Comparison of ENCODE assay signal across 8 cellular contexts in the genomic region with DNA sequence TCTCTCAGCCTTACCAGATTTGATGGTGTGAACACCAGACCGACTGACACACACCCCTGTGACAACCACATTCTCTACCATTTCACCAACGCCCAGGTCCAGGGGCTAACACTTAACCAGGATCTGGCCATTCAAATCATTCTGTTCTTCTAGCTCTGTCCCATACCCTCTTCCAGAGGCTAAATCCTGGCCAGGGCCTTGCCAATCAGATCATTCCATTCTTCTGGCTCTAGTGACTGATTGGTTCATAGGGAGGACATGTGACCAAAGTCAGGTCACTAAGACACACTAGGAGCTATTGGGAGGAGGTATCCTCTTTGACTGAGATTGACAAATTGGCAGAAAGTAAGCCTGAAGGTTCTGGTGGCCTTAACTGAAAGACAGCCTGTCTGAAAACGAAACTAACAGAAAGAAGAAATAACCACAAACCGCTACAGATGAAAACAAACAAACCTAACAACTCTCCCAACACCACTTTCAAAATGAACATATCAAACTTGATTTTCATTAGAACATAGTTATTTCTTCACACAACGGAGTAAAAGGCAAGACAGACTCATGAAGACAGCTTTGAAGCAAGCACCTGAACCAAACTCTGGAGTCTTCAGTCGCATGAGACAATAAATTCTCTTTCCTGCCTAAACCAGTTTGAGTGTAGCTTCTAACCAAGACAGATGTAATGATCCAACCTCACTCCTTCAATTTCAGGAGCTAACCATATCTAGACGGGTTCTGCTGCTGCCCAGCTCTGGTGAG.
A peak's percentile ranks its signal among the peaks of the same experiment; 100 is the strongest.
DNase-seq lines count a peak whose midpoint lies in the region; ATAC-seq and TF ChIP-seq lines count a peak whose summit lies in the region.

No MANE protein-coding gene starts in this region.

- H3K27me3 Mint-ChIP-seq in T-helper 2 cell treated with Interferon-gamma antibody and Interleukin-4, amounts not matched to agents 5 μg/mL and 100 μg/mL, for 36 hours (ENCODE audit: low read depth) = peaks cover 27% of the 10 kb centered on the region
- H3K27me3 Mint-ChIP-seq in type B pancreatic cell = no peaks in the 10 kb centered on the region

- peak; percentile 27 for DNase-seq in T-helper 2 cell treated with Interferon-gamma antibody and Interleukin-4, amounts not matched to agents 5 μg/mL and 100 μg/mL, for 36 hours (ENCODE audit: low spot score)
- DNase-seq in osteoblast (ENCODE audit: insufficient read length, low spot score, missing footprints) (no peak), omental fat pad (ENCODE audit: low spot score) (no peak), kidney glomerular epithelial cell (lab: John Stamatoyannopoulos, UW) (no peak), type B pancreatic cell (ENCODE audit: extremely low spot score, unreplicated experiment) (no peak)

- H3K27ac Mint-ChIP-seq in T-helper 2 cell treated with Interferon-gamma antibody and Interleukin-4, amounts not matched to agents 5 μg/mL and 100 μg/mL, for 36 hours = peak overlapping the region; percentile 95
- no peak overlapping the region for H3K27ac Mint-ChIP-seq in type B pancreatic cell

- H2AFZ ChIP-seq in osteoblast (ENCODE audit: low read length) = peak overlapping the region; percentile 77

- peak overlapping the region; percentile 70 for H3K4me3 Mint-ChIP-seq in T-helper 2 cell treated with Interferon-gamma antibody and Interleukin-4, amounts not matched to agents 5 μg/mL and 100 μg/mL, for 36 hours
- no peak overlapping the region for H3K4me3 Mint-ChIP-seq in type B pancreatic cell

- H3K27ac ChIP-seq in BLaER1 treated with 17β-estradiol and CSF1 and Interleukin-3, amounts not matched to agents 10 nM and 100 nM = peak overlapping the region; percentile 65 to 90 (median 84)
- H3K27ac ChIP-seq in osteoblast (ENCODE audit: low read depth, low read length) = no peak overlapping the region

- H3K4me3 ChIP-seq in BLaER1 treated with 17β-estradiol and CSF1 and Interleukin-3, amounts not matched to agents 10 nM and 100 nM = peak overlapping the region; percentile 4 to 54 (median 34); a peak in 14 of 20 replicates
- H3K4me3 ChIP-seq in osteoblast (ENCODE audit: insufficient read depth, low read length) = peak overlapping the region; percentile 46

- no peak for TF ChIP-seq CTCF in osteoblast (IDR thresholded peaks at IDR 0.05; ENCODE audit: extremely low read depth, low read depth, low read length)
- TF ChIP-seq CTCF in omental fat pad (IDR thresholded peaks at IDR 0.05) = no peak
- TF ChIP-seq CTCF in type B pancreatic cell (conservative IDR thresholded peaks at IDR 0.05) = no peak

- H3K79me2 ChIP-seq in osteoblast (ENCODE audit: insufficient read depth, low read length) = no peaks in the 10 kb centered on the region

- H3K4me1 ChIP-seq in BLaER1 treated with 17β-estradiol and CSF1 and Interleukin-3, amounts not matched to agents 10 nM and 100 nM = peaks cover 16 to 42% (median 27%) of the 10 kb centered on the region in 10 experiments
- H3K4me1 ChIP-seq in osteoblast (ENCODE audit: insufficient read depth, low read length) = no peaks in the 10 kb centered on the region

- no peaks in the 10 kb centered on the region for H3K27me3 ChIP-seq in BLaER1 treated with 17β-estradiol and CSF1 and Interleukin-3, amounts not matched to agents 10 nM and 100 nM
- H3K27me3 ChIP-seq in osteoblast (ENCODE audit: insufficient read depth, low read length) = no peaks in the 10 kb centered on the region

- no peaks in the 10 kb centered on the region for H3K9me3 Mint-ChIP-seq in T-helper 2 cell treated with Interferon-gamma antibody and Interleukin-4, amounts not matched to agents 5 μg/mL and 100 μg/mL, for 36 hours
- no peaks in the 10 kb centered on the region for H3K9me3 Mint-ChIP-seq in type B pancreatic cell

- H3K4me1 Mint-ChIP-seq in T-helper 2 cell treated with Interferon-gamma antibody and Interleukin-4, amounts not matched to agents 5 μg/mL and 100 μg/mL, for 36 hours (ENCODE audit: low read depth) = peaks cover 24% of the 10 kb centered on the region
- H3K4me1 Mint-ChIP-seq in type B pancreatic cell (ENCODE audit: unreplicated experiment) = peaks cover 14% of the 10 kb centered on the region

- H3K9ac ChIP-seq in BLaER1 treated with 17β-estradiol and CSF1 and Interleukin-3, amounts not matched to agents 10 nM and 100 nM = peak overlapping the region; percentile 60 to 80 (median 76)

- ATAC-seq in GM19035 (IDR thresholded peaks at IDR 0.05; ENCODE audit: unreplicated experiment) (peak; percentile 99), HG03095 (IDR thresholded peaks at IDR 0.05; ENCODE audit: unreplicated experiment) (peak; percentile 97), omental fat pad (ENCODE audit: low FRiP score) (no peak)

- H3K36me3 Mint-ChIP-seq in T-helper 2 cell treated with Interferon-gamma antibody and Interleukin-4, amounts not matched to agents 5 μg/mL and 100 μg/mL, for 36 hours (ENCODE audit: low read depth) = peaks cover 19% of the 10 kb centered on the region
- no peaks in the 10 kb centered on the region for H3K36me3 Mint-ChIP-seq in type B pancreatic cell

- H3K9me3 ChIP-seq in BLaER1 treated with 17β-estradiol and CSF1 and Interleukin-3, amounts not matched to agents 10 nM and 100 nM (replicated peaks in 1 of 11) = peaks cover 0 to 4% (median 0%) of the 10 kb centered on the region in 11 experiments; a peak in 3 of 22 replicates
- no peaks in the 10 kb centered on the region for H3K9me3 ChIP-seq in osteoblast (ENCODE audit: low read depth, low read length)

- peak overlapping the region; percentile 63 to 96 (median 81) for H3K4me2 ChIP-seq in BLaER1 treated with 17β-estradiol and CSF1 and Interleukin-3, amounts not matched to agents 10 nM and 100 nM
- peak overlapping the region; percentile 68 for H3K4me2 ChIP-seq in osteoblast (ENCODE audit: insufficient read depth, low read length)

- H3K36me3 ChIP-seq in BLaER1 treated with 17β-estradiol and CSF1 and Interleukin-3, amounts not matched to agents 10 nM and 100 nM = peaks cover 3 to 25% (median 9%) of the 10 kb centered on the region in 11 experiments; a peak in 12 of 22 replicates
- H3K36me3 ChIP-seq in osteoblast (ENCODE audit: insufficient read depth, low read length) = no peaks in the 10 kb centered on the region

- H4K20me1 ChIP-seq in BLaER1 treated with 17β-estradiol and CSF1 and Interleukin-3, amounts not matched to agents 10 nM and 100 nM = no peaks in the 10 kb centered on the region
- no peaks in the 10 kb centered on the region for H4K20me1 ChIP-seq in osteoblast (ENCODE audit: insufficient read depth, low read length)
